40 cellular contexts compared by ENCODE assay signal in genomic region chr12:75302225-75302624, GRCh38. TPM values are rescaled to one million over a fixed set of nuclear protein-coding genes. Genes with fewer than 3 reads are reported as not detected.
"Had no signal": no experiment of that assay in that cellular context is flagged by ENCODE, and none has a peak within 500 bp of the region (broad histone marks: within the 10 kb centered on the region; RNA-seq: fewer than 3 reads in every experiment).

No MANE protein-coding gene starts in this region.

- H3K4me1 ChIP-seq: adrenal gland, body of pancreas, breast epithelium had no signal

- DNase-seq: activated B cell treated with CpG ODN at 0.5 μM for 24 hours; activated CD4-positive, alpha-beta memory T cell treated with anti-CD3 and anti-CD28 coated beads for 36 hours; activated CD4-positive, alpha-beta T cell treated with anti-CD3 and anti-CD28 coated beads for 4 hours; activated CD4-positive, alpha-beta T cell treated with anti-CD3 and anti-CD28 coated beads, Interleukin-2, amount 10 ng/mL, durations not matched to agents 24 days and 14 days; activated CD4-positive, alpha-beta T cell treated with anti-CD3 and anti-CD28 coated beads, Interleukin-2, amount 50 U/mL, for 1 hour; activated CD4-positive, alpha-beta T cell treated with anti-CD3 and anti-CD28 coated beads, Interleukin-2, amount 50 U/mL, for 4 hours; activated CD4-positive, CD25-positive, alpha-beta regulatory T cell treated with anti-CD3 and anti-CD28 coated beads, Interleukin-2, amount 50 U/mL, for 72 hours; activated CD8-positive, alpha-beta memory T cell treated with anti-CD3 and anti-CD28 coated beads, Interleukin-2, amount 50 U/mL, for 4 hours; activated CD8-positive, alpha-beta T cell treated with anti-CD3 and anti-CD28 coated beads for 36 hours; activated effector memory CD4-positive, alpha-beta T cell treated with anti-CD3 and anti-CD28 coated beads, Interleukin-2, amount 50 U/mL, for 16 hours; activated gamma-delta T cell treated with Interleukin-2 at 50 U/mL for 16 hours; activated naive CD4-positive, alpha-beta T cell; activated naive CD4-positive, alpha-beta T cell treated with anti-CD3 and anti-CD28 coated beads for 36 hours; activated naive CD4-positive, alpha-beta T cell treated with anti-CD3 and anti-CD28 coated beads, Interleukin-2, amount 50 U/mL, for 16 hours; activated naive CD8-positive, alpha-beta T cell treated with anti-CD3 and anti-CD28 coated beads for 36 hours; activated T-cell treated with anti-CD3 and anti-CD28 coated beads for 4 hours; activated T-cell treated with anti-CD3 and anti-CD28 coated beads, Interleukin-2, amount 50 U/mL, for 1 hour; activated T-cell treated with anti-CD3 and anti-CD28 coated beads, Interleukin-2, amount 50 U/mL, for 4 hours; activated T-cell treated with anti-CD3 and anti-CD28 coated beads, Interleukin-2, amount 50 U/mL, for 72 hours; adrenal gland; amniotic stem cell; aorta; body of pancreas; brain microvascular endothelial cell; central memory CD4-positive, alpha-beta T cell; T-helper 1 cell; T-helper 2 cell; T-helper 9 cell had no signal

- FAIRE-seq: astrocyte, TTC549 had no signal

- H3K27me3 Mint-ChIP-seq: activated B cell treated with CpG ODN at 0.5 μM for 24 hours; activated CD4-positive, alpha-beta memory T cell treated with anti-CD3 and anti-CD28 coated beads for 36 hours; activated CD4-positive, alpha-beta T cell treated with anti-CD3 and anti-CD28 coated beads, Interleukin-2, amount 10 ng/mL, durations not matched to agents 24 days and 14 days; activated CD8-positive, alpha-beta T cell treated with anti-CD3 and anti-CD28 coated beads for 36 hours; activated naive CD8-positive, alpha-beta T cell treated with anti-CD3 and anti-CD28 coated beads for 36 hours; activated T-helper 17 cell treated with anti-CD3 and anti-CD28 coated beads, Interleukin-2, amount 50 U/mL, for 72 hours had no signal

- ATAC-seq: activated CD8-positive, alpha-beta T cell treated with anti-CD3 and anti-CD28 coated beads for 36 hours; activated naive CD4-positive, alpha-beta T cell treated with anti-CD3 and anti-CD28 coated beads, Interleukin-2, amount 50 U/mL, for 72 hours; activated T-cell treated with anti-CD3 and anti-CD28 coated beads, Interleukin-2, amount 50 U/mL, for 4 hours; activated T-cell treated with anti-CD3 and anti-CD28 coated beads, Interleukin-2, amount 50 U/mL, for 72 hours; activated T-helper 17 cell treated with anti-CD3 and anti-CD28 coated beads, Interleukin-2, amount 50 U/mL, for 72 hours; body of pancreas had no signal

- H3K4me3 Mint-ChIP-seq: activated B cell treated with CpG ODN at 0.5 μM for 24 hours; activated CD4-positive, alpha-beta memory T cell treated with anti-CD3 and anti-CD28 coated beads for 36 hours; activated CD4-positive, alpha-beta T cell treated with anti-CD3 and anti-CD28 coated beads, Interleukin-2, amount 10 ng/mL, durations not matched to agents 24 days and 14 days; activated CD8-positive, alpha-beta T cell treated with anti-CD3 and anti-CD28 coated beads for 36 hours; activated naive CD4-positive, alpha-beta T cell treated with anti-CD3 and anti-CD28 coated beads for 36 hours; activated naive CD8-positive, alpha-beta T cell treated with anti-CD3 and anti-CD28 coated beads for 36 hours; activated T-cell treated with anti-CD3 and anti-CD28 coated beads, Interleukin-2, amount 50 U/mL, for 4 hours; activated T-cell treated with anti-CD3 and anti-CD28 coated beads, Interleukin-2, amount 50 U/mL, for 72 hours; activated T-helper 1 cell treated with anti-CD3 and anti-CD28 coated beads, Interleukin-12 subunit alpha, Interleukin-12 subunit beta, Interleukin-2, Interleukin-4 antibody, amounts not matched to agents 30 ng/mL and 10 ng/mL and 1 ng/mL, durations not matched to agents 14 hours and 24 hours and 36 hours; activated T-helper 17 cell treated with anti-CD3 and anti-CD28 coated beads, Interleukin-2, amount 50 U/mL, for 72 hours; T-helper 1 cell treated with Interleukin-12 subunit alpha and Interleukin-12 subunit beta and Interleukin-4 antibody, amounts not matched to agents 30 μg/mL and 1 μg/mL, for 36 hours; T-helper 2 cell treated with Interferon-gamma antibody and Interleukin-4, amounts not matched to agents 5 μg/mL and 100 μg/mL, for 36 hours had no signal

- H3K27ac ChIP-seq: adrenal gland, body of pancreas, brain microvascular endothelial cell, breast epithelium, VCaP had no signal

- H3K4me1 Mint-ChIP-seq: activated B cell treated with CpG ODN at 0.5 μM for 24 hours; activated CD4-positive, alpha-beta T cell treated with anti-CD3 and anti-CD28 coated beads, Interleukin-2, amount 10 ng/mL, durations not matched to agents 24 days and 14 days; activated naive CD8-positive, alpha-beta T cell treated with anti-CD3 and anti-CD28 coated beads for 36 hours; activated T-helper 17 cell treated with anti-CD3 and anti-CD28 coated beads, Interleukin-2, amount 50 U/mL, for 72 hours had no signal

- H3K9me3 Mint-ChIP-seq: activated B cell treated with CpG ODN at 0.5 μM for 24 hours; activated CD4-positive, alpha-beta memory T cell treated with anti-CD3 and anti-CD28 coated beads for 36 hours; activated CD4-positive, alpha-beta T cell treated with anti-CD3 and anti-CD28 coated beads, Interleukin-2, amount 10 ng/mL, durations not matched to agents 24 days and 14 days; activated CD8-positive, alpha-beta T cell treated with anti-CD3 and anti-CD28 coated beads for 36 hours; activated naive CD4-positive, alpha-beta T cell treated with anti-CD3 and anti-CD28 coated beads for 36 hours; activated naive CD4-positive, alpha-beta T cell treated with anti-CD3 and anti-CD28 coated beads, Interleukin-2, amount 50 U/mL, for 72 hours; activated naive CD8-positive, alpha-beta T cell treated with anti-CD3 and anti-CD28 coated beads for 36 hours; activated T-cell treated with anti-CD3 and anti-CD28 coated beads, Interleukin-2, amount 50 U/mL, for 4 hours; activated T-cell treated with anti-CD3 and anti-CD28 coated beads, Interleukin-2, amount 50 U/mL, for 72 hours; activated T-helper 1 cell treated with anti-CD3 and anti-CD28 coated beads, Interleukin-12 subunit alpha, Interleukin-12 subunit beta, Interleukin-2, Interleukin-4 antibody, amounts not matched to agents 30 ng/mL and 10 ng/mL and 1 ng/mL, durations not matched to agents 14 hours and 24 hours and 36 hours; activated T-helper 17 cell treated with anti-CD3 and anti-CD28 coated beads, Interleukin-2, amount 50 U/mL, for 72 hours; T-helper 1 cell treated with Interleukin-12 subunit alpha and Interleukin-12 subunit beta and Interleukin-4 antibody, amounts not matched to agents 30 μg/mL and 1 μg/mL, for 36 hours; T-helper 2 cell treated with Interferon-gamma antibody and Interleukin-4, amounts not matched to agents 5 μg/mL and 100 μg/mL, for 36 hours had no signal

- H3K27me3 ChIP-seq: adrenal gland, body of pancreas, brain microvascular endothelial cell, breast epithelium had no signal

- H3K36me3 ChIP-seq: adrenal gland, brain microvascular endothelial cell, breast epithelium had no signal

- H3K27ac Mint-ChIP-seq: activated B cell treated with CpG ODN at 0.5 μM for 24 hours; activated CD4-positive, alpha-beta memory T cell treated with anti-CD3 and anti-CD28 coated beads for 36 hours; activated CD4-positive, alpha-beta T cell treated with anti-CD3 and anti-CD28 coated beads, Interleukin-2, amount 10 ng/mL, durations not matched to agents 24 days and 14 days; activated CD8-positive, alpha-beta T cell treated with anti-CD3 and anti-CD28 coated beads for 36 hours; activated naive CD4-positive, alpha-beta T cell treated with anti-CD3 and anti-CD28 coated beads for 36 hours; activated naive CD4-positive, alpha-beta T cell treated with anti-CD3 and anti-CD28 coated beads, Interleukin-2, amount 50 U/mL, for 72 hours; activated naive CD8-positive, alpha-beta T cell treated with anti-CD3 and anti-CD28 coated beads for 36 hours; activated T-cell treated with anti-CD3 and anti-CD28 coated beads, Interleukin-2, amount 50 U/mL, for 72 hours; activated T-helper 1 cell treated with anti-CD3 and anti-CD28 coated beads, Interleukin-12 subunit alpha, Interleukin-12 subunit beta, Interleukin-2, Interleukin-4 antibody, amounts not matched to agents 30 ng/mL and 10 ng/mL and 1 ng/mL, durations not matched to agents 14 hours and 24 hours and 36 hours; activated T-helper 17 cell treated with anti-CD3 and anti-CD28 coated beads, Interleukin-2, amount 50 U/mL, for 72 hours; T-helper 1 cell treated with Interleukin-12 subunit alpha and Interleukin-12 subunit beta and Interleukin-4 antibody, amounts not matched to agents 30 μg/mL and 1 μg/mL, for 36 hours; T-helper 2 cell treated with Interferon-gamma antibody and Interleukin-4, amounts not matched to agents 5 μg/mL and 100 μg/mL, for 36 hours had no signal

- H3K36me3 Mint-ChIP-seq: activated CD4-positive, alpha-beta memory T cell treated with anti-CD3 and anti-CD28 coated beads for 36 hours; activated naive CD4-positive, alpha-beta T cell treated with anti-CD3 and anti-CD28 coated beads, Interleukin-2, amount 50 U/mL, for 72 hours; activated naive CD8-positive, alpha-beta T cell treated with anti-CD3 and anti-CD28 coated beads for 36 hours had no signal

- H3K9me3 ChIP-seq: adrenal gland, body of pancreas, breast epithelium had no signal

- H3K4me3 ChIP-seq: adrenal gland, body of pancreas, breast epithelium had no signal

RNA-seq across cellular contexts. Expression of gene GLIPR1L1, which starts 32.2 kb away (rescaled TPM):
- total RNA-seq: activated B cell treated with CpG ODN at 0.5 μM for 24 hours; activated CD4-positive, alpha-beta memory T cell treated with anti-CD3 and anti-CD28 coated beads for 36 hours; activated CD4-positive, alpha-beta T cell treated with anti-CD3 and anti-CD28 coated beads, Interleukin-2, amount 10 ng/mL, durations not matched to agents 24 days and 14 days; activated CD8-positive, alpha-beta memory T cell treated with anti-CD3 and anti-CD28 coated beads for 36 hours; activated CD8-positive, alpha-beta T cell treated with anti-CD3 and anti-CD28 coated beads for 36 hours; activated naive CD4-positive, alpha-beta T cell treated with anti-CD3 and anti-CD28 coated beads for 36 hours; activated naive CD4-positive, alpha-beta T cell treated with anti-CD3 and anti-CD28 coated beads, Interleukin-2, amount 50 U/mL, for 72 hours; activated naive CD8-positive, alpha-beta T cell treated with anti-CD3 and anti-CD28 coated beads for 36 hours; activated T-cell treated with anti-CD3 and anti-CD28 coated beads, Interleukin-2, amount 50 U/mL, for 4 hours; activated T-cell treated with anti-CD3 and anti-CD28 coated beads, Interleukin-2, amount 50 U/mL, for 72 hours; activated T-helper 1 cell treated with anti-CD3 and anti-CD28 coated beads, Interleukin-12 subunit alpha, Interleukin-12 subunit beta, Interleukin-2, Interleukin-4 antibody, amounts not matched to agents 30 ng/mL and 10 ng/mL and 1 ng/mL, durations not matched to agents 14 hours and 24 hours and 36 hours; activated T-helper 17 cell treated with anti-CD3 and anti-CD28 coated beads, Interleukin-2, amount 50 U/mL, for 72 hours; adrenal gland; aorta; astrocyte; body of pancreas; breast epithelium; cardiac septum; cerebellum had no signal
